Comparison of ENCODE assay signal across 1 cellular context in the genomic region with DNA sequence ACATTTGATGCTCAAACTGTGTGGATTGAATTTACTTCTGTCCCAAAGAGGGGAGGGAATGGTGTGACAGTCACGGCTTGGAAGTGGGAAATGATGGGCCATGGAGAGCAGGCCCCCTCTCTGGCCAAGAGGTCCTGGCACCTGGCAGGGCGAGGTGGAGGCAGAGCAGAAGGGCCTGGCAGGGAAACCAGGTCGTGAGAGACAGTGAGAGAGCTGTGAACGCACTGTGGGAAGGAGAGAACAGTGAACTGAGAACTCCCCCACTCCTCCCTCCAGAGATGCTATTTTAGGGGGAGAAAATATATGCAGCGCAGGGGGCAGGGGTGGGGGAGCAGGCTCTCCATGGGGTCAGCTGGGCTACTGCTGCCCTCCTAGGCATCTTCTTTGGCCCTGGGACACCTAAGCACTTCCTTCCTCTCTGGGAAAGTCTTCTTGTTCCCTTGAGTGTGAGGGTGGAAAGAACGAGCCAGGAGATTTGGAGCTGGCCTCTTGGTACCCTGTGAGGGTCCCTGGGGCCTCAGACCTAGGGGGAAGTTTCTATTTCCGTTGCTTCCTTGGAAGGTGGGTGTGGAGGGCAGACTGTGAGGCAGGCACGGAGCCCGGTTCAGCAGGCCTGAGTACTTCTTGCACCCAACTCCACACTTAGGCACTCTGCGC.
TF ChIP-seq lines count a peak whose summit lies in the region.

No MANE protein-coding gene starts in this region.

TF ChIP-seq in HepG2, 621 proteins besides CTCF, POLR2A, EP300 and RAD21:
- TF ChIP-seq ZBTB20 (CRISPR knock-in tag; IDR thresholded peaks at IDR 0.05; ENCODE audit: borderline replicate concordance, low read depth) (no peak), DMAP1 (CRISPR knock-in tag; IDR thresholded peaks at IDR 0.05) (no peak), ZNF782 (CRISPR knock-in tag; IDR thresholded peaks at IDR 0.05; ENCODE audit: borderline replicate concordance) (no peak), ZNF136 (CRISPR knock-in tag; IDR thresholded peaks at IDR 0.05; ENCODE audit: low read depth) (no peak), CCAR2 (optimal IDR thresholded peaks at IDR 0.05; ENCODE audit: low read depth, low read length) (no peak), AGO2 (optimal IDR thresholded peaks at IDR 0.05; ENCODE audit: low read depth, low read length) (no peak), SMYD3 (CRISPR knock-in tag; IDR thresholded peaks at IDR 0.05) (no peak), FOXC1 (CRISPR knock-in tag; IDR thresholded peaks at IDR 0.05; ENCODE audit: borderline replicate concordance) (no peak), ZNF556 (CRISPR knock-in tag; IDR thresholded peaks at IDR 0.05; ENCODE audit: borderline replicate concordance) (no peak), ATF7 (IDR thresholded peaks at IDR 0.05) (no peak), ATF7 (CRISPR knock-in tag; IDR thresholded peaks at IDR 0.05) (no peak)
- TF ChIP-seq, protein P1, sequence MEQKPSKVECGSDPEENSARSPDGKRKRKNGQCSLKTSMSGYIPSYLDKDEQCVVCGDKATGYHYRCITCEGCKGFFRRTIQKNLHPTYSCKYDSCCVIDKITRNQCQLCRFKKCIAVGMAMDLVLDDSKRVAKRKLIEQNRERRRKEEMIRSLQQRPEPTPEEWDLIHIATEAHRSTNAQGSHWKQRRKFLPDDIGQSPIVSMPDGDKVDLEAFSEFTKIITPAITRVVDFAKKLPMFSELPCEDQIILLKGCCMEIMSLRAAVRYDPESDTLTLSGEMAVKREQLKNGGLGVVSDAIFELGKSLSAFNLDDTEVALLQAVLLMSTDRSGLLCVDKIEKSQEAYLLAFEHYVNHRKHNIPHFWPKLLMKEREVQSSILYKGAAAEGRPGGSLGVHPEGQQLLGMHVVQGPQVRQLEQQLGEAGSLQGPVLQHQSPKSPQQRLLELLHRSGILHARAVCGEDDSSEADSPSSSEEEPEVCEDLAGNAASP (CRISPR knock-in tag; IDR thresholded peaks at IDR 0.05; ENCODE audit: borderline replicate concordance) = no peak
- TF ChIP-seq, protein P2, sequence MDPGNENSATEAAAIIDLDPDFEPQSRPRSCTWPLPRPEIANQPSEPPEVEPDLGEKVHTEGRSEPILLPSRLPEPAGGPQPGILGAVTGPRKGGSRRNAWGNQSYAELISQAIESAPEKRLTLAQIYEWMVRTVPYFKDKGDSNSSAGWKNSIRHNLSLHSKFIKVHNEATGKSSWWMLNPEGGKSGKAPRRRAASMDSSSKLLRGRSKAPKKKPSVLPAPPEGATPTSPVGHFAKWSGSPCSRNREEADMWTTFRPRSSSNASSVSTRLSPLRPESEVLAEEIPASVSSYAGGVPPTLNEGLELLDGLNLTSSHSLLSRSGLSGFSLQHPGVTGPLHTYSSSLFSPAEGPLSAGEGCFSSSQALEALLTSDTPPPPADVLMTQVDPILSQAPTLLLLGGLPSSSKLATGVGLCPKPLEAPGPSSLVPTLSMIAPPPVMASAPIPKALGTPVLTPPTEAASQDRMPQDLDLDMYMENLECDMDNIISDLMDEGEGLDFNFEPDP (CRISPR knock-in tag; conservative IDR thresholded peaks at IDR 0.05) = no peak
TF ChIP-seq in HepG2: peak in this region for 0.
